Comparison of ENCODE assay signal across 14 cellular contexts in the genomic region with DNA sequence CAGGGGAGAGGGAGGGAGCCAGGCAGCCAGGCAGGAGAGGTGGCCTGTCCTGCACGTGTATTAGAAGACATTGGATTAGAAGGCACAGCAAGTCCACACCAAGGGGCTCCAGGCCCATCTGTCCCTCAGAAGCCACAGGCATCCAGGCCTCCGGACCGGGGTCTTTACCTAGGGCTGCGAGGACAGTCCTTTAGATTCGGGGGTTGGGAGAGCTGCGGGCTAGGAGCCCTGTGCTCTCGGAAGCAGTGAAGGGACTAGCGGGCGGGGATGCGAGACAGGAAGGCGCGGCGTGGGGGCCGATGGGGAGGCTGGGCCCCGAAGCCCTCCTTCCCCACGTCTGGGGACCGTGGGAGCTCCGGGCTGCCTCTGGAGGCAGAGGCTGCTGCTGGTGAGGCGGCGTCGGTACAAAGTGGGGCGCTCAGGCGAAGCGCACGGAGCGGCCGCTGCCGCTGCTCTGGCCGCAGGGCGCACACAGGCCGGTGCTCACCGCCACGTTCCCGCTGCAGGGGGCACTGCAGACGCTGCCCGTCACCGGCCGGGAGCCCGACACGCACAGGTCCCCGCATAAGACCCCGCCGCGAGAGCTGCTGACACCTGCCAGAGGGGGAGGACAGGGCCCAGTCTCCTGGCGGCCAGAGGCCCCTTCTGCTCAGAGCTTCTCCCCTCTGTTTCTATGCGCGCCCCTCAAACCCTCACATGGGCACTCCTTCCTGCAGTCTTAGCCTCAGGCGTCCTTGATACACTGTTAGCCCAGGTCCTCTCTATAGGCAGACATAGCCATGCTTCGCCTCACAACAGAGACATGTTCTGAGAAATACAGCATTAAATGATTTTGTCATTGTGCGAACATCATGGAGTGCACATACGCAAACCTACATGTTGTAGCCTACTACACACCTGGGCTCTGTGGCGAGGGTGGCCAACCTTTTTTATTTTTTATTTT. TPM values are rescaled to one million over a fixed set of nuclear protein-coding genes. Genes with fewer than 3 reads are reported as not detected.
A peak's percentile ranks its signal among the peaks of the same experiment; 100 is the strongest.
DNase-seq lines count a peak whose midpoint lies in the region; ATAC-seq and TF ChIP-seq lines count a peak whose summit lies in the region.
"Had no signal": no experiment of that assay in that cellular context is flagged by ENCODE, and none has a peak within 500 bp of the region (broad histone marks: within the 10 kb centered on the region; RNA-seq: fewer than 3 reads in every experiment).

No MANE protein-coding gene starts in this region.

- no peak overlapping the region for H3K4ac ChIP-seq in neuronal stem cell (ENCODE audit: low read length)

- no peak overlapping the region for H2BK5ac ChIP-seq in neuronal stem cell (ENCODE audit: low read length)

- no peak overlapping the region for H3K14ac ChIP-seq in neuronal stem cell (ENCODE audit: low read length)

- H3K4me2 ChIP-seq in KMS-11 (peak overlapping the region; percentile 98; the same call in 1 of the 2 replicates), neuronal stem cell (ENCODE audit: insufficient read depth, low read length, poor library complexity, severe bottlenecking) (peak overlapping the region; percentile 50)

- WGBS in neuronal stem cell (ENCODE audit: extremely low coverage in 2 of 2, insufficient read length in 2 of 2, insufficient replicate concordance in 1 of 2), 2 donors: no CpG with 5 or more reads among the region's 52 CpGs

- H4K8ac ChIP-seq in neuronal stem cell (ENCODE audit: low read depth, low read length): no peak overlapping the region

- no peak overlapping the region for H4K91ac ChIP-seq in neuronal stem cell (ENCODE audit: low read depth, low read length, poor library complexity)

- H3K18ac ChIP-seq in neuronal stem cell (ENCODE audit: low read length): peak overlapping the region; percentile 84

- H3K27me3 ChIP-seq in KMS-11 (ENCODE audit: insufficient read depth, low read depth) (no peaks in the 10 kb centered on the region), neuronal stem cell (ENCODE audit: control insufficient read depth in 3 of 3, insufficient read depth in 3 of 3, low read depth in 1 of 3, low read length in 3 of 3) (peaks cover 0 to 53% (median 26%) of the 10 kb centered on the region in 3 experiments)

- H2AFZ ChIP-seq in KMS-11 (ENCODE audit: low read depth) (peak overlapping the region; percentile 73; the same call in 1 of the 2 replicates), neuronal stem cell (ENCODE audit: low read length) (no peak overlapping the region)

- no peaks in the 10 kb centered on the region for H3K79me1 ChIP-seq in neuronal stem cell (ENCODE audit: low read depth, low read length)

- no peaks in the 10 kb centered on the region; the same call in 1 of the 2 replicates for H3K79me2 ChIP-seq in KMS-11 (ENCODE audit: insufficient read depth, low read depth)

- peaks cover 48% of the 10 kb centered on the region for H3K4me1 ChIP-seq in KMS-11 (ENCODE audit: low read depth, poor library complexity, severe bottlenecking)
- peaks cover 0 to 4% of the 10 kb centered on the region in 2 donors for H3K4me1 ChIP-seq in neuronal stem cell (ENCODE audit: control insufficient read depth in 2 of 2, insufficient read depth in 1 of 2, low read depth in 1 of 2, low read length in 2 of 2)

- H2BK12ac ChIP-seq in neuronal stem cell (ENCODE audit: low read length): no peak overlapping the region

- no peaks in the 10 kb centered on the region for H3K36me3 ChIP-seq in KMS-11 (ENCODE audit: insufficient read depth)
- no peaks in the 10 kb centered on the region for H3K36me3 ChIP-seq in neuronal stem cell (replicated peaks in 1 of 2; ENCODE audit: control insufficient read depth in 2 of 2, insufficient read depth in 2 of 2, low read length in 2 of 2)

- peak; percentile 25 for DNase-seq in GM13977 (ENCODE audit: low spot score)
- DNase-seq in neuronal stem cell (ENCODE audit: low spot score): no peak
- DNase-seq in inferior parietal cortex (ENCODE audit: extremely low spot score): no peak
- DNase-seq: activated CD4-positive, alpha-beta T cell treated with anti-CD3 and anti-CD28 coated beads for 36 hours; CD4-positive, alpha-beta memory T cell; immature natural killer cell; naive B cell; small intestine had no signal

- peak overlapping the region; percentile 1 for H3K23ac ChIP-seq in neuronal stem cell (ENCODE audit: low read depth, low read length, poor library complexity)

- no peak overlapping the region for H2BK15ac ChIP-seq in neuronal stem cell (ENCODE audit: low read length)

- TF ChIP-seq CTCF in GM13977 (IDR thresholded peaks at IDR 0.05; ENCODE audit: extremely low read depth, insufficient read depth, missing control alignments) (no peak), KMS-11 (conservative IDR thresholded peaks at IDR 0.05; ENCODE audit: low read depth, low read length) (no peak)

- H3K9me3 ChIP-seq in neuronal stem cell (replicated peaks in 1 of 2; ENCODE audit: control insufficient read depth in 2 of 2, insufficient read depth in 1 of 2, low read depth in 1 of 2, low read length in 2 of 2): no peaks in the 10 kb centered on the region

- in situ Hi-C loops in GM13977 (cut with MboI; ENCODE audit: low pct_unique_long_range_greater_than_20kb, low sequenced_read_pairs, unreplicated experiment): no loop called here

- peak; percentile 5 for ATAC-seq in esophagus mucosa
- ATAC-seq in GM21447 (IDR thresholded peaks at IDR 0.05; ENCODE audit: unreplicated experiment): no peak
- ATAC-seq in GM21717 (IDR thresholded peaks at IDR 0.05; ENCODE audit: unreplicated experiment): no peak

- peak overlapping the region; percentile 69; the same call in 1 of the 2 replicates for H3K9ac ChIP-seq in KMS-11
- peak overlapping the region; percentile 57 for H3K9ac ChIP-seq in neuronal stem cell (ENCODE audit: low read depth, low read length, poor library complexity)

- H4K20me1 ChIP-seq in KMS-11 (ENCODE audit: insufficient read depth): no peaks in the 10 kb centered on the region

- H3K4me3 ChIP-seq in KMS-11 (IDR thresholded peaks at IDR 0.05; ENCODE audit: insufficient read depth, low read depth, low read length) (no peak overlapping the region), neuronal stem cell (ENCODE audit: low read length in 2 of 2) (no peak overlapping the region)

- H2BK120ac ChIP-seq in neuronal stem cell (ENCODE audit: low read depth, low read length): no peak overlapping the region

- peak overlapping the region; percentile 73; the same call in 1 of the 2 replicates for H3K27ac ChIP-seq in KMS-11
- H3K27ac ChIP-seq in neuronal stem cell (replicated peaks; ENCODE audit: low read length): no peak overlapping the region

- no peak overlapping the region for H2AK5ac ChIP-seq in neuronal stem cell (ENCODE audit: low read depth, low read length)

RNA-seq across cellular contexts. Expression of gene KRT7, which starts 17.3 kb away (rescaled TPM):
- 113 TPM for total RNA-seq in esophagus mucosa
- polyA plus RNA-seq in neuronal stem cell (2013, experiment 1 of 2): 0.24 TPM
- 0.18 TPM for polyA plus RNA-seq in neuronal stem cell (2013, experiment 2 of 2)
- total RNA-seq: CD4-positive, alpha-beta memory T cell; temporal lobe had no signal
- polyA plus RNA-seq: CD4-positive, alpha-beta memory T cell; immature natural killer cell had no signal

RNA-seq across cellular contexts. Expression of gene KRT86, which starts 24.1 kb away (rescaled TPM):
- total RNA-seq in esophagus mucosa: not detected
- 0.06 TPM for polyA plus RNA-seq in neuronal stem cell (2013, experiment 1 of 2)
- polyA plus RNA-seq in neuronal stem cell (2013, experiment 2 of 2): 0.08 TPM
- total RNA-seq: activated CD4-positive, alpha-beta T cell treated with anti-CD3 and anti-CD28 coated beads for 36 hours; CD4-positive, alpha-beta memory T cell had no signal
- polyA plus RNA-seq: CD4-positive, alpha-beta memory T cell had no signal

RNA-seq across cellular contexts. Expression of gene KRT81, which starts 41.0 kb away (rescaled TPM):
- total RNA-seq in esophagus mucosa: not detected
- polyA plus RNA-seq in neuronal stem cell (2013, experiment 1 of 2): 0.03 TPM
- polyA plus RNA-seq in neuronal stem cell (2013, experiment 2 of 2): not detected
- total RNA-seq: activated CD4-positive, alpha-beta T cell treated with anti-CD3 and anti-CD28 coated beads for 36 hours; CD4-positive, alpha-beta memory T cell; fibroblast of lung; temporal lobe had no signal
- polyA plus RNA-seq: CD4-positive, alpha-beta memory T cell; fibroblast of lung; small intestine had no signal

RNA-seq across cellular contexts. Expression of gene KRT80, which starts 58.5 kb away (rescaled TPM):
- total RNA-seq in esophagus mucosa: 17.9 TPM
- polyA plus RNA-seq in neuronal stem cell (2013, experiment 1 of 2): 0.07 TPM
- polyA plus RNA-seq in neuronal stem cell (2013, experiment 2 of 2): 0.07 TPM
- total RNA-seq: activated CD4-positive, alpha-beta T cell treated with anti-CD3 and anti-CD28 coated beads for 36 hours; CD4-positive, alpha-beta memory T cell had no signal
- polyA plus RNA-seq: CD4-positive, alpha-beta memory T cell; immature natural killer cell had no signal
